ENCODE assay signal across 9 cellular contexts in genomic region chr3:134463676-134464611, GRCh38. TPM values are rescaled to one million over a fixed set of nuclear protein-coding genes. Genes with fewer than 3 reads are reported as not detected.
DNase-seq lines count a peak whose midpoint lies in the region; ATAC-seq and TF ChIP-seq lines count a peak whose summit lies in the region.
"Had no signal": no experiment of that assay in that cellular context is flagged by ENCODE, and none has a peak within 500 bp of the region (broad histone marks: within the 10 kb centered on the region; RNA-seq: fewer than 3 reads in every experiment).

No MANE protein-coding gene starts in this region.

- H3K27ac ChIP-seq in endodermal cell (ENCODE audit: low read depth, low read length) (peak overlapping the region; percentile 79), mesodermal cell (ENCODE audit: low read depth, low read length, severe bottlenecking) (peak overlapping the region; percentile 98), transverse colon (peak overlapping the region; percentile 67 to 83 (median 77))

- H3K27me3 ChIP-seq in endodermal cell (ENCODE audit: control insufficient read depth, insufficient read depth, low read length, poor library complexity, severe bottlenecking), result no peaks in the 10 kb centered on the region
- H3K27me3 ChIP-seq in transverse colon, result no peaks in the 10 kb centered on the region

- TF ChIP-seq CTCF in endodermal cell (conservative IDR thresholded peaks at IDR 0.05) (no peak), transverse colon (IDR thresholded peaks at IDR 0.05) (no peak), Calu3 (IDR thresholded peaks at IDR 0.05; ENCODE audit: unreplicated experiment) (no peak)

- H3K9me3 Mint-ChIP-seq in endodermal cell (no peaks in the 10 kb centered on the region), Calu3 (ENCODE audit: low read depth, unreplicated experiment) (no peaks in the 10 kb centered on the region)

- in situ Hi-C loops in transverse colon (cut with MboI; ENCODE audit: low pct_ligation_motif_present in 1 of 4, low pct_unique_long_range_greater_than_20kb in 1 of 4, low sequenced_read_pairs in 3 of 4), result loop anchor here in 1 of 4 donors (10.0 to 25.0 kb wide), 2 partner anchors 89 to 252 kb away; partner anchors contain the start of gene AMOTL2

- H3K27ac Mint-ChIP-seq in endodermal cell (peak overlapping the region; percentile 84), Calu3 (ENCODE audit: unreplicated experiment) (no peak overlapping the region)

- H3K27me3 Mint-ChIP-seq in endodermal cell (ENCODE audit: insufficient read depth) (peaks cover 2% of the 10 kb centered on the region), Calu3 (ENCODE audit: unreplicated experiment) (no peaks in the 10 kb centered on the region)

- 30 to 45% methylated on average over 9 to 17 of the region's 17 CpGs for WGBS in endodermal cell (ENCODE audit: insufficient coverage in 1 of 2, insufficient read length in 1 of 2), 2 experiments
- WGBS in mesodermal cell (ENCODE audit: insufficient coverage in 2 of 2), 2 experiments, result 18 to 37% methylated on average over 4 to 10 of the region's 17 CpGs
- 73 to 78% methylated on average over 16 to 17 of the region's 17 CpGs for WGBS in transverse colon (ENCODE audit: low coverage in 1 of 2), 2 donors

- BruUV-seq in Calu3 (replicated peaks; lab: Mats Ljungman, UMichigan), result no TSS peak

- peaks cover 22% of the 10 kb centered on the region for H3K4me1 Mint-ChIP-seq in endodermal cell
- H3K4me1 Mint-ChIP-seq in Calu3 (ENCODE audit: low read depth, unreplicated experiment), result no peaks in the 10 kb centered on the region

- DNase-seq in M059J (ENCODE audit: low read depth), result peak; percentile 98
- peak; percentile 91 for DNase-seq in endodermal cell
- DNase-seq in transverse colon, result peak; percentile 58
- DNase-seq in activated CD8-positive, alpha-beta memory T cell treated with anti-CD3 and anti-CD28 coated beads, Interleukin-2, amount 50 U/mL, for 48 hours, result no peak
- no peak for DNase-seq in Calu3
- DNase-seq: activated CD8-positive, alpha-beta memory T cell treated with anti-CD3 and anti-CD28 coated beads for 24 hours; NCI-H1417 had no signal

- TF ChIP-seq EP300 in transverse colon (IDR thresholded peaks at IDR 0.05; ENCODE audit: low read depth), result no peak

- intact Hi-C loops in transverse colon (cut with DNase I; ENCODE audit: low total_unique reads), result loop anchor here (5.0 kb wide), 1 partner anchor 1433 kb away; no protein-coding TSS in a partner anchor
- intact Hi-C loops in Calu3 (cut with micrococcal nuclease; ENCODE audit: unreplicated experiment), result no loop called here

- no peaks in the 10 kb centered on the region for H3K9me3 ChIP-seq in endodermal cell (ENCODE audit: control insufficient read depth, low read length)
- H3K9me3 ChIP-seq in mesodermal cell (ENCODE audit: control insufficient read depth, low read length), result no peaks in the 10 kb centered on the region
- H3K9me3 ChIP-seq in transverse colon, result no peaks in the 10 kb centered on the region

- H3K36me3 Mint-ChIP-seq in endodermal cell (ENCODE audit: low read depth), result no peaks in the 10 kb centered on the region
- no peaks in the 10 kb centered on the region for H3K36me3 Mint-ChIP-seq in Calu3 (ENCODE audit: insufficient read depth, unreplicated experiment)

- H3K4me3 Mint-ChIP-seq in endodermal cell, result peak overlapping the region; percentile 6
- H3K4me3 Mint-ChIP-seq in Calu3 (ENCODE audit: low read depth, unreplicated experiment), result no peak overlapping the region

- ATAC-seq in HG02981 (IDR thresholded peaks at IDR 0.05; ENCODE audit: unreplicated experiment), result no peak

- peak overlapping the region; percentile 42 for H3K9ac ChIP-seq in endodermal cell (ENCODE audit: extremely low read depth, low read length, poor library complexity, severe bottlenecking)

- H3K4me3 ChIP-seq in endodermal cell (ENCODE audit: low read length) (peak overlapping the region; percentile 53), mesodermal cell (ENCODE audit: extremely low read depth, insufficient read depth, low read length, poor library complexity, severe bottlenecking) (no peak overlapping the region), transverse colon (no peak overlapping the region)

- CTCF ChIA-PET in Calu3 (lab: Charles Lee), result interaction anchor here (0.6 kb wide), 1 partner anchor 146 kb away, joined by 3 read pairs; no protein-coding TSS in a partner anchor

- peaks cover 12% of the 10 kb centered on the region for H3K4me1 ChIP-seq in endodermal cell (ENCODE audit: control insufficient read depth, insufficient read depth, low read length)
- H3K4me1 ChIP-seq in mesodermal cell (ENCODE audit: control insufficient read depth, insufficient read depth, low read length, poor library complexity, severe bottlenecking), result peaks cover 30% of the 10 kb centered on the region
- H3K4me1 ChIP-seq in transverse colon, result peaks cover 4 to 23% (median 6%) of the 10 kb centered on the region in 4 donors

- H3K36me3 ChIP-seq in endodermal cell (ENCODE audit: control insufficient read depth, insufficient read depth, low read length), result no peaks in the 10 kb centered on the region
- no peaks in the 10 kb centered on the region for H3K36me3 ChIP-seq in mesodermal cell (ENCODE audit: control insufficient read depth, insufficient read depth, low read length)
- H3K36me3 ChIP-seq in transverse colon, result no peaks in the 10 kb centered on the region

- no peak for TF ChIP-seq POLR2A in transverse colon (IDR thresholded peaks at IDR 0.05)

RNA-seq across cellular contexts. Expression of gene ANAPC13, which starts 21.8 kb away (rescaled TPM):
- 208 and 216 TPM in 2 replicates for total RNA-seq in M059J (2014; rRNA removed; shearing (Covaris generic))
- total RNA-seq in endodermal cell (10 to 100 TPM; 28.6 to 29.3 TPM), transverse colon (10 to 100 TPM in 3 of 4 donors, 1 to 10 TPM in 1; 5.6 to 81.0 (median 29.3) TPM), Calu3 (2022) (49.2 and 51.3 TPM in 2 replicates)
- 86.7 TPM for polyA plus RNA-seq in endodermal cell (2013, experiment 1 of 2)
- 81.0 TPM for polyA plus RNA-seq in endodermal cell (2013, experiment 2 of 2)
- polyA plus RNA-seq in mesodermal cell (2013, experiment 1 of 2), result 67.9 TPM
- 72.7 TPM for polyA plus RNA-seq in mesodermal cell (2013, experiment 2 of 2)

RNA-seq across cellular contexts. Expression of gene CEP63, which starts 21.9 kb away (rescaled TPM):
- 20.7 and 26.3 TPM in 2 replicates for total RNA-seq in M059J (2014; rRNA removed; shearing (Covaris generic))
- total RNA-seq in endodermal cell (10 to 100 TPM; 21.2 to 33.0 TPM), transverse colon (10 to 100 TPM; 12.1 to 29.2 (median 16.9) TPM), Calu3 (2022) (37.4 and 37.7 TPM in 2 replicates)
- 28.7 TPM for polyA plus RNA-seq in endodermal cell (2013, experiment 1 of 2)
- 30.2 TPM for polyA plus RNA-seq in endodermal cell (2013, experiment 2 of 2)
- 25.3 TPM for polyA plus RNA-seq in mesodermal cell (2013, experiment 1 of 2)
- 28.3 TPM for polyA plus RNA-seq in mesodermal cell (2013, experiment 2 of 2)

Comparison
In these comparisons a context has a peak if more than half of its experiments do, and no peak if none do; other contexts are left out.
1. DNase-seq: peak in M059J (single experiment), endodermal cell (single experiment) and transverse colon (single experiment); none in activated CD8-positive, alpha-beta memory T cell treated with anti-CD3 and anti-CD28 coated beads, Interleukin-2, amount 50 U/mL, for 48 hours (single experiment) and Calu3 (single experiment).
2. Peak in every context shown above with its lines, with median percentiles within 50 percentile points of each other: H3K27ac ChIP-seq.